In the genomic region with DNA sequence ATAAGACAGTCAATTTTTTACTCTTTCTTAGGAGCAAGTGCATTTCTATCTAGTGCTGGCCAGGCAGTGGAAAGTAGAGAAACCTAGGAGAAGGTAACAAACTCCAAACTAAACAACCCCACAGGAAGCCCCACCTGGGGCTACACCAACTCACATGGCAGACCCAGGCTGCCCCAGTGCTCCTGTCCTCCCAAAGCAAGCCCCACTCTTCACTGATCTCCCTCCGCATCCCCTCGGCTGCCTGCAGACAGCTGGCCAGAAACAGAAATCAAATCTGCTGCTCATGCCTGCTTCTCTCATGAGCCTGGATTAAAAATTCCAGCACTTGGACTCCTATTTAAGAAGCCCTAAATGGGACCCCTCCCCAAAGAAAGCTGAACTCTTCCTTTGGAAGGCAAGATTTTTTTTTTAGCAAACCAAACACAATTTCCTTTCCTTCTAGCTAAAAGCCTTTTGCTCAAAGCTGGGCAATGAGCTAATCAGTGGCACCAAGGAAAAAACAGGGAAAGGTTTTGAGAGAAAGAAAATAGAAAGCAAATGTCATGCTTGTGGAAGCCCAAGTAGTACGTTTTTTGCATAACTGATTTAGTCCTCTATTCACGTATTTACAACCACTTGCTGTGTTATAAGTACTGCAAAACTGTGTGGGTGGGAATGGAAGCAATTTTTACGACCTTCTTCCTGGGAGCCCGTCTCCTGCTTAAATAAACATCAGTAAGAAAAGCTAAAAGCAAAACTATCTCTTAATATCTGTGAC, we compare ENCODE assay signal across 14 cellular contexts. TPM values are rescaled to one million over a fixed set of nuclear protein-coding genes. Genes with fewer than 3 reads are reported as not detected.
DNase-seq lines count a peak whose midpoint lies in the region; ATAC-seq and TF ChIP-seq lines count a peak whose summit lies in the region.
"Had no signal": no experiment of that assay in that cellular context is flagged by ENCODE, and none has a peak within 500 bp of the region (broad histone marks: within the 10 kb centered on the region; RNA-seq: fewer than 3 reads in every experiment).

No MANE protein-coding gene starts in this region.

- no peaks in the 10 kb centered on the region for H3K36me3 ChIP-seq in heart right ventricle
- H3K36me3 ChIP-seq: BLaER1, SJSA1 had no signal

- H3K27me3 ChIP-seq in heart right ventricle: no peaks in the 10 kb centered on the region
- H3K27me3 ChIP-seq: BLaER1, SJSA1 had no signal

- TF ChIP-seq CTCF in heart right ventricle (IDR thresholded peaks at IDR 0.05) (no peak), omental fat pad (IDR thresholded peaks at IDR 0.05) (no peak)

- DNase-seq in heart right ventricle: no peak
- no peak for DNase-seq in left cardiac atrium
- DNase-seq in astrocyte of the hippocampus (ENCODE audit: low read depth, low spot score): peak; percentile 50
- DNase-seq in left colon: no peak
- DNase-seq in immature natural killer cell: no peak
- DNase-seq in activated CD4-positive, alpha-beta T cell treated with anti-CD3 and anti-CD28 coated beads for 4 hours: no peak
- DNase-seq in OCI-M2 (lab: John Stamatoyannopoulos, UW; ENCODE audit: unreplicated experiment): no peak
- no peak for DNase-seq in omental fat pad (ENCODE audit: low spot score)
- DNase-seq: NCI-H2227 treated with DMSO at 0.1 percent for 48 hours had no signal

- H3K36me3 Mint-ChIP-seq in immature natural killer cell: no peaks in the 10 kb centered on the region
- H3K36me3 Mint-ChIP-seq: activated naive CD4-positive, alpha-beta T cell treated with anti-CD3 and anti-CD28 coated beads, Interleukin-2, amount 50 U/mL, for 24 hours had no signal

- ATAC-seq in heart right ventricle: no peak
- ATAC-seq in left cardiac atrium: no peak
- peak; percentile 54 for ATAC-seq in left colon
- no peak for ATAC-seq in omental fat pad (ENCODE audit: low FRiP score)
- ATAC-seq: GM12878 had no signal

- H3K4me3 Mint-ChIP-seq in immature natural killer cell: no peak overlapping the region
- H3K4me3 Mint-ChIP-seq: activated naive CD4-positive, alpha-beta T cell treated with anti-CD3 and anti-CD28 coated beads, Interleukin-2, amount 50 U/mL, for 24 hours had no signal

- H3K27ac ChIP-seq in heart right ventricle: peak overlapping the region in 9 of 10 donors; percentile 10 to 76 (median 66)
- H3K27ac ChIP-seq: BLaER1, epithelial cell of prostate, SJSA1 had no signal

- peaks cover 0 to 6% (median 0%) of the 10 kb centered on the region in 6 donors for H3K9me3 Mint-ChIP-seq in immature natural killer cell
- H3K9me3 Mint-ChIP-seq: activated naive CD4-positive, alpha-beta T cell treated with anti-CD3 and anti-CD28 coated beads, Interleukin-2, amount 50 U/mL, for 24 hours had no signal

- 19 to 23% methylated on average over 6 of the region's 6 CpGs for WGBS in heart right ventricle, 2 donors

- peaks cover 5 to 95% (median 70%) of the 10 kb centered on the region in 9 donors for H3K4me1 ChIP-seq in heart right ventricle
- H3K4me1 ChIP-seq: BLaER1 had no signal

- peaks cover 1 to 2% (median 2%) of the 10 kb centered on the region in 3 donors for H3K27me3 Mint-ChIP-seq in immature natural killer cell (ENCODE audit: low read depth in 3 of 3)
- H3K27me3 Mint-ChIP-seq: activated naive CD4-positive, alpha-beta T cell treated with anti-CD3 and anti-CD28 coated beads, Interleukin-2, amount 50 U/mL, for 24 hours had no signal

- peak overlapping the region in 6 of 10 donors; percentile 1 to 33 (median 26) for H3K4me3 ChIP-seq in heart right ventricle
- H3K4me3 ChIP-seq: BLaER1, GM12878, SJSA1 had no signal

- H3K9me3 ChIP-seq in heart right ventricle: no peaks in the 10 kb centered on the region
- H3K9me3 ChIP-seq: BLaER1, SJSA1 had no signal

- no peaks in the 10 kb centered on the region for H3K4me1 Mint-ChIP-seq in immature natural killer cell
- H3K4me1 Mint-ChIP-seq: activated naive CD4-positive, alpha-beta T cell treated with anti-CD3 and anti-CD28 coated beads, Interleukin-2, amount 50 U/mL, for 24 hours had no signal

- H3K27ac Mint-ChIP-seq in immature natural killer cell: peak overlapping the region in 1 of 6 donors; percentile 55
- H3K27ac Mint-ChIP-seq: activated naive CD4-positive, alpha-beta T cell treated with anti-CD3 and anti-CD28 coated beads, Interleukin-2, amount 50 U/mL, for 24 hours had no signal

- intact Hi-C loops in heart right ventricle (cut with DNase I): loop anchor here in 3 of 10 donors (10.0 kb wide), 3 partner anchors 185 to 275 kb away; no protein-coding TSS in a partner anchor
- intact Hi-C loops in left cardiac atrium (cut with DNase I): loop anchor here in 1 of 2 donors (10.0 kb wide), 1 partner anchor 245 kb away; no protein-coding TSS in a partner anchor
- intact Hi-C loops in left colon (cut with DNase I, micrococcal nuclease): no loop called here

RNA-seq across cellular contexts. Expression of gene PDE1C, which starts 10.7 kb away (rescaled TPM):
- total RNA-seq in heart right ventricle: 100 to 1,000 TPM; 124 to 315 (median 197) TPM
- 10 to 100 TPM; 11.7 to 67.7 TPM for polyA plus RNA-seq in heart right ventricle
- total RNA-seq in left cardiac atrium: 10 to 100 TPM; 44.2 to 50.8 TPM
- total RNA-seq in left colon: 1 to 10 TPM; 2.1 to 4.0 TPM
- polyA plus RNA-seq in immature natural killer cell: under 1 TPM in 1 of 3 donors, not detected in 2; 0.09 TPM
- total RNA-seq in omental fat pad: 10 to 100 TPM in 1 of 4 donors, 1 to 10 TPM in 3; 2.6 to 20.6 (median 4.3) TPM
